In genomic region chr9:94300470-94301301, GRCh38 we compare ENCODE assay signal across 1 cellular context.
TF ChIP-seq lines count a peak whose summit lies in the region.

No MANE protein-coding gene starts in this region.

TF ChIP-seq in H1, 55 proteins besides CTCF, POLR2A, EP300 and RAD21:
- TF ChIP-seq E2F6 (IDR thresholded peaks at IDR 0.05) = no peak
- TF ChIP-seq FOSL1 (IDR thresholded peaks at IDR 0.05; ENCODE audit: insufficient read depth, low read depth, low read length) = no peak
- TF ChIP-seq KDM4A (IDR thresholded peaks at IDR 0.05; ENCODE audit: low read depth, low read length, severe bottlenecking) = no peak
- no peak for TF ChIP-seq EGR1 (IDR thresholded peaks at IDR 0.05; ENCODE audit: borderline replicate concordance, low read depth, low read length)
- no peak for TF ChIP-seq SP2 (IDR thresholded peaks at IDR 0.05; ENCODE audit: low read length)
- no peak for TF ChIP-seq TEAD4 (IDR thresholded peaks at IDR 0.05; ENCODE audit: low read depth, low read length)
- TF ChIP-seq KDM5A (IDR thresholded peaks at IDR 0.05; ENCODE audit: low read length) = no peak
- no peak for TF ChIP-seq MAX (IDR thresholded peaks at IDR 0.05)
